22 cellular contexts compared by ENCODE assay signal in genomic region chr1:53598956-53599355, GRCh38.
"Had no signal": no experiment of that assay in that cellular context is flagged by ENCODE, and none has a peak within 500 bp of the region (broad histone marks: within the 10 kb centered on the region; RNA-seq: fewer than 3 reads in every experiment).

No MANE protein-coding gene starts in this region.

- DNase-seq: activated B cell treated with CpG ODN at 0.5 μM for 24 hours; activated CD4-positive, alpha-beta memory T cell treated with anti-CD3 and anti-CD28 coated beads, Interleukin-2, amount 10 ng/mL, durations not matched to agents 7 days and 5 days; activated CD4-positive, alpha-beta T cell treated with anti-CD3 and anti-CD28 coated beads for 36 hours; activated CD4-positive, alpha-beta T cell treated with anti-CD3 and anti-CD28 coated beads, Interleukin-2, amount 50 U/mL, for 1 hour; activated CD8-positive, alpha-beta memory T cell treated with anti-CD3 and anti-CD28 coated beads, Interleukin-2, amount 50 U/mL, for 48 hours; activated naive CD4-positive, alpha-beta T cell treated with Interleukin-2 at 50 U/mL for 16 hours; activated naive CD8-positive, alpha-beta T cell treated with anti-CD3 and anti-CD28 coated beads for 36 hours; activated T-cell treated with anti-CD3 and anti-CD28 coated beads, Interleukin-2, amount 50 U/mL, for 1 hour; brain microvascular endothelial cell; Karpas-422; MM.1S; NCI-H1105; NCI-H1436; NCI-H1694 treated with DMSO at 0.1 percent for 48 hours; NCI-H2029 treated with DMSO at 0.1 percent for 48 hours; NCI-H510A treated with DMSO at 0.1 percent for 48 hours; NCI-H69; Peyer's patch; SIG-M5; T-helper 17 cell; T1000 had no signal

- H3K9me3 ChIP-seq: Peyer's patch had no signal

- H3K4me3 ChIP-seq: cardiac muscle cell, Peyer's patch had no signal

- H3K9me3 Mint-ChIP-seq: activated B cell treated with CpG ODN at 0.5 μM for 24 hours; activated CD4-positive, alpha-beta memory T cell treated with anti-CD3 and anti-CD28 coated beads, Interleukin-2, amount 10 ng/mL, durations not matched to agents 7 days and 5 days; activated naive CD8-positive, alpha-beta T cell treated with anti-CD3 and anti-CD28 coated beads for 36 hours had no signal

- H3K36me3 Mint-ChIP-seq: activated naive CD8-positive, alpha-beta T cell treated with anti-CD3 and anti-CD28 coated beads for 36 hours had no signal

- H3K27ac Mint-ChIP-seq: activated B cell treated with CpG ODN at 0.5 μM for 24 hours; activated CD4-positive, alpha-beta memory T cell treated with anti-CD3 and anti-CD28 coated beads, Interleukin-2, amount 10 ng/mL, durations not matched to agents 7 days and 5 days; activated CD4-positive, alpha-beta T cell treated with anti-CD3 and anti-CD28 coated beads for 36 hours; activated naive CD8-positive, alpha-beta T cell treated with anti-CD3 and anti-CD28 coated beads for 36 hours; T-helper 17 cell had no signal

- H3K27me3 Mint-ChIP-seq: activated B cell treated with CpG ODN at 0.5 μM for 24 hours; activated CD4-positive, alpha-beta memory T cell treated with anti-CD3 and anti-CD28 coated beads, Interleukin-2, amount 10 ng/mL, durations not matched to agents 7 days and 5 days; activated CD4-positive, alpha-beta T cell treated with anti-CD3 and anti-CD28 coated beads for 36 hours; activated naive CD8-positive, alpha-beta T cell treated with anti-CD3 and anti-CD28 coated beads for 36 hours; T-helper 17 cell had no signal

- H3K4me1 ChIP-seq: Peyer's patch had no signal

- H3K27ac ChIP-seq: brain microvascular endothelial cell, cardiac muscle cell, Peyer's patch had no signal

- H3K36me3 ChIP-seq: cardiac muscle cell, Peyer's patch had no signal

- H3K4me3 Mint-ChIP-seq: activated B cell treated with CpG ODN at 0.5 μM for 24 hours; activated CD4-positive, alpha-beta memory T cell treated with anti-CD3 and anti-CD28 coated beads, Interleukin-2, amount 10 ng/mL, durations not matched to agents 7 days and 5 days; activated CD4-positive, alpha-beta T cell treated with anti-CD3 and anti-CD28 coated beads for 36 hours; activated naive CD8-positive, alpha-beta T cell treated with anti-CD3 and anti-CD28 coated beads for 36 hours; T-helper 17 cell had no signal

- ATAC-seq: activated CD4-positive, alpha-beta T cell treated with anti-CD3 and anti-CD28 coated beads for 36 hours; T-helper 17 cell had no signal

- H3K4me1 Mint-ChIP-seq: activated B cell treated with CpG ODN at 0.5 μM for 24 hours, T-helper 17 cell had no signal
